In the genomic region with DNA sequence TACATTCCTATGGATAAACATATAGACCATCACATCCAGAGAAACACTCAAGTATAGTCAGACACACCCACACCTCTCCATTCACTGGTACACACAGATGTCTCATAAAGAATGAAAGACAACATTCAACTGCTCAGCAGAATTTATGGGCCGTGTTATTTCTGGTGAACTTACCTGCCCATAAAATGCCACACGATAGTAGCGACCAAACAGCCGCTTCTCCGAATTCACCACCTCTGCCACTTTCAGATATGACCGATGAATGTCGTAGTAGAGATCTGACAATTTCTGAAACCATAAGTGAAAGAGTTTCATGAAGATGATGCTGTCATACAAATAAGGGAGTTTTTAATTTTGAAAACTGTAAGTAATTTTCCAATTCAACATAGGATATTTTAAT, we compare ENCODE assay signal across 19 cellular contexts.
DNase-seq lines count a peak whose midpoint lies in the region; ATAC-seq lines count a peak whose summit lies in the region.
"Had no signal": no experiment of that assay in that cellular context is flagged by ENCODE, and none has a peak within 500 bp of the region (broad histone marks: within the 10 kb centered on the region; RNA-seq: fewer than 3 reads in every experiment).

No MANE protein-coding gene starts in this region.

- H3K27ac Mint-ChIP-seq in activated CD4-positive, alpha-beta memory T cell treated with anti-CD3 and anti-CD28 coated beads for 36 hours, result peak overlapping the region; percentile 14
- no peak overlapping the region for H3K27ac Mint-ChIP-seq in activated CD4-positive, alpha-beta memory T cell treated with anti-CD3 and anti-CD28 coated beads, Interleukin-2, amount 10 ng/mL, durations not matched to agents 7 days and 5 days
- peak overlapping the region; percentile 14 for H3K27ac Mint-ChIP-seq in activated naive CD8-positive, alpha-beta T cell treated with anti-CD3 and anti-CD28 coated beads for 36 hours
- peak overlapping the region in 1 of 2 donors; percentile 90 for H3K27ac Mint-ChIP-seq in stimulated activated naive CD8-positive, alpha-beta T cell treated with anti-CD3 and anti-CD28 coated beads, Interleukin-15, amount 100 ng/mL, for 72 hours
- H3K27ac Mint-ChIP-seq: GM23338 had no signal

- peak; percentile 20 for ATAC-seq in stimulated activated naive CD8-positive, alpha-beta T cell treated with anti-CD3 and anti-CD28 coated beads, Interleukin-15, amount 100 ng/mL, for 72 hours
- ATAC-seq: GM23338 had no signal

- peak; percentile 39 for DNase-seq in activated CD4-positive, alpha-beta memory T cell treated with anti-CD3 and anti-CD28 coated beads for 36 hours
- DNase-seq in activated CD4-positive, alpha-beta memory T cell treated with anti-CD3 and anti-CD28 coated beads, Interleukin-2, amount 10 ng/mL, durations not matched to agents 7 days and 5 days, result no peak
- peak; percentile 8 for DNase-seq in stimulated activated CD4-positive, alpha-beta T cell treated with anti-CD3 and anti-CD28 coated beads, Interleukin-15, amount 100 ng/mL, for 24 hours
- DNase-seq in stimulated activated CD4-positive, alpha-beta T cell treated with anti-CD3 and anti-CD28 coated beads, Interleukin-2, amount 100 ng/mL, for 48 hours, result no peak
- DNase-seq in activated naive CD8-positive, alpha-beta T cell treated with anti-CD3 and anti-CD28 coated beads for 36 hours, result no peak
- DNase-seq in stimulated activated naive CD8-positive, alpha-beta T cell treated with anti-CD3 and anti-CD28 coated beads, Interleukin-15, amount 100 ng/mL, for 72 hours, result no peak
- DNase-seq in G401 (ENCODE audit: low spot score), result no peak
- no peak for DNase-seq in activated CD4-positive, CD25-positive, alpha-beta regulatory T cell treated with anti-CD3 and anti-CD28 coated beads, Interleukin-2, amount 50 U/mL, for 72 hours
- DNase-seq: 8988T, GDM1, KG1, NCI-H1092 treated with DMSO at 0.1 percent for 48 hours, NCI-H1436 treated with DMSO at 0.1 percent for 48 hours, NCI-H1930, NCI-H510A treated with DMSO at 0.1 percent for 48 hours, NCI-H748 treated with DMSO at 0.1 percent for 48 hours, PC-9, SHP77 treated with DMSO at 0.1 percent for 48 hours had no signal

- peaks cover 10% of the 10 kb centered on the region for H3K4me1 Mint-ChIP-seq in activated CD4-positive, alpha-beta memory T cell treated with anti-CD3 and anti-CD28 coated beads for 36 hours (ENCODE audit: low read depth)
- H3K4me1 Mint-ChIP-seq in activated CD4-positive, alpha-beta memory T cell treated with anti-CD3 and anti-CD28 coated beads, Interleukin-2, amount 10 ng/mL, durations not matched to agents 7 days and 5 days, result peaks cover 6% of the 10 kb centered on the region
- peaks cover 4% of the 10 kb centered on the region for H3K4me1 Mint-ChIP-seq in activated naive CD8-positive, alpha-beta T cell treated with anti-CD3 and anti-CD28 coated beads for 36 hours
- H3K4me1 Mint-ChIP-seq in stimulated activated naive CD8-positive, alpha-beta T cell treated with anti-CD3 and anti-CD28 coated beads, Interleukin-15, amount 100 ng/mL, for 72 hours, result peaks cover 8% of the 10 kb centered on the region

- no peaks in the 10 kb centered on the region for H3K27me3 Mint-ChIP-seq in activated CD4-positive, alpha-beta memory T cell treated with anti-CD3 and anti-CD28 coated beads for 36 hours
- no peaks in the 10 kb centered on the region for H3K27me3 Mint-ChIP-seq in activated CD4-positive, alpha-beta memory T cell treated with anti-CD3 and anti-CD28 coated beads, Interleukin-2, amount 10 ng/mL, durations not matched to agents 7 days and 5 days
- H3K27me3 Mint-ChIP-seq in activated naive CD8-positive, alpha-beta T cell treated with anti-CD3 and anti-CD28 coated beads for 36 hours, result no peaks in the 10 kb centered on the region
- H3K27me3 Mint-ChIP-seq in stimulated activated naive CD8-positive, alpha-beta T cell treated with anti-CD3 and anti-CD28 coated beads, Interleukin-15, amount 100 ng/mL, for 72 hours, result no peaks in the 10 kb centered on the region

- CTCF ChIA-PET in activated CD4-positive, alpha-beta memory T cell treated with anti-CD3 and anti-CD28 coated beads for 36 hours (lab: Charles Lee), result interaction anchor here (1.6 kb wide), 1 partner anchor 215 kb away, joined by 4 read pairs; no protein-coding TSS in a partner anchor
- CTCF ChIA-PET in activated CD4-positive, alpha-beta memory T cell treated with anti-CD3 and anti-CD28 coated beads, Interleukin-2, amount 10 ng/mL, durations not matched to agents 7 days and 5 days (lab: Charles Lee), result no interaction called here

- in situ Hi-C loops in G401 (cut with HindIII; ENCODE audit: low sequenced_read_pairs), result no loop called here

- H3K36me3 Mint-ChIP-seq in activated CD4-positive, alpha-beta memory T cell treated with anti-CD3 and anti-CD28 coated beads for 36 hours, result peaks cover 42% of the 10 kb centered on the region
- peaks cover 74% of the 10 kb centered on the region for H3K36me3 Mint-ChIP-seq in activated CD4-positive, alpha-beta memory T cell treated with anti-CD3 and anti-CD28 coated beads, Interleukin-2, amount 10 ng/mL, durations not matched to agents 7 days and 5 days (ENCODE audit: low read depth)
- peaks cover 25% of the 10 kb centered on the region for H3K36me3 Mint-ChIP-seq in activated naive CD8-positive, alpha-beta T cell treated with anti-CD3 and anti-CD28 coated beads for 36 hours

- POLR2A ChIA-PET in activated CD4-positive, alpha-beta memory T cell treated with anti-CD3 and anti-CD28 coated beads for 36 hours (lab: Charles Lee), result no interaction called here
- POLR2A ChIA-PET in activated CD4-positive, alpha-beta memory T cell treated with anti-CD3 and anti-CD28 coated beads, Interleukin-2, amount 10 ng/mL, durations not matched to agents 7 days and 5 days (lab: Charles Lee), result no interaction called here

- H3K9me3 Mint-ChIP-seq in activated CD4-positive, alpha-beta memory T cell treated with anti-CD3 and anti-CD28 coated beads for 36 hours, result no peaks in the 10 kb centered on the region
- H3K9me3 Mint-ChIP-seq in activated CD4-positive, alpha-beta memory T cell treated with anti-CD3 and anti-CD28 coated beads, Interleukin-2, amount 10 ng/mL, durations not matched to agents 7 days and 5 days, result no peaks in the 10 kb centered on the region
- no peaks in the 10 kb centered on the region for H3K9me3 Mint-ChIP-seq in activated naive CD8-positive, alpha-beta T cell treated with anti-CD3 and anti-CD28 coated beads for 36 hours
- no peaks in the 10 kb centered on the region for H3K9me3 Mint-ChIP-seq in stimulated activated naive CD8-positive, alpha-beta T cell treated with anti-CD3 and anti-CD28 coated beads, Interleukin-15, amount 100 ng/mL, for 72 hours
- H3K9me3 Mint-ChIP-seq: GM23338 had no signal

- intact Hi-C loops in activated CD4-positive, alpha-beta memory T cell treated with anti-CD3 and anti-CD28 coated beads for 36 hours (cut with micrococcal nuclease), result no loop called here

- H3K4me3 Mint-ChIP-seq in activated CD4-positive, alpha-beta memory T cell treated with anti-CD3 and anti-CD28 coated beads for 36 hours, result no peak overlapping the region
- no peak overlapping the region for H3K4me3 Mint-ChIP-seq in activated CD4-positive, alpha-beta memory T cell treated with anti-CD3 and anti-CD28 coated beads, Interleukin-2, amount 10 ng/mL, durations not matched to agents 7 days and 5 days
- no peak overlapping the region for H3K4me3 Mint-ChIP-seq in activated naive CD8-positive, alpha-beta T cell treated with anti-CD3 and anti-CD28 coated beads for 36 hours
- no peak overlapping the region for H3K4me3 Mint-ChIP-seq in stimulated activated naive CD8-positive, alpha-beta T cell treated with anti-CD3 and anti-CD28 coated beads, Interleukin-15, amount 100 ng/mL, for 72 hours
- H3K4me3 Mint-ChIP-seq: GM23338 had no signal

Comparison
In these comparisons a context has a peak if more than half of its experiments do, and no peak if none do; other contexts are left out.
1. DNase-seq: peak in activated CD4-positive, alpha-beta memory T cell treated with anti-CD3 and anti-CD28 coated beads for 36 hours (single experiment) and stimulated activated CD4-positive, alpha-beta T cell treated with anti-CD3 and anti-CD28 coated beads, Interleukin-15, amount 100 ng/mL, for 24 hours (single experiment); none in activated CD4-positive, alpha-beta memory T cell treated with anti-CD3 and anti-CD28 coated beads, Interleukin-2, amount 10 ng/mL, durations not matched to agents 7 days and 5 days (single experiment), stimulated activated CD4-positive, alpha-beta T cell treated with anti-CD3 and anti-CD28 coated beads, Interleukin-2, amount 100 ng/mL, for 48 hours (0 of 2), activated naive CD8-positive, alpha-beta T cell treated with anti-CD3 and anti-CD28 coated beads for 36 hours (single experiment), stimulated activated naive CD8-positive, alpha-beta T cell treated with anti-CD3 and anti-CD28 coated beads, Interleukin-15, amount 100 ng/mL, for 72 hours (0 of 2), G401 (single experiment) and activated CD4-positive, CD25-positive, alpha-beta regulatory T cell treated with anti-CD3 and anti-CD28 coated beads, Interleukin-2, amount 50 U/mL, for 72 hours (single experiment).